Comparison of ENCODE assay signal across 18 cellular contexts in the genomic region with DNA sequence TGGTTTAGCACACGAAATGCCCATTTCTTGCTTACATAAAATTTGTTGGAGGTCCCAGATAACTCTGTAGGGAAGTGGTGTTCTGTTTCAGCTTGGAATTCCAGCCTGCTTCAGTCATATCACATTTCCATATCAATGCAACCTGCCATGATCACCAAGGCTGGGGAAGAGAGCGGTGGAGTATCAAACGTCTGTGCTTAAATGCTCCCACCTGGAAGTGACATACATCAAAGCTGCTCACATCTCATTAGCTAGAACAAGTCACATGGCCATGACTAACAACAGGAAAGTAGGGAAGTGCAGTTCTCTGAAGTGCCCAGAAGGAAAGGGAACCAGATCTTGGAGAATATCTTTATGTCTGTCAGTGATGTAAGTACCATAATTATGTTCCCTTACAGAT.
DNase-seq lines count a peak whose midpoint lies in the region; FAIRE-seq and TF ChIP-seq lines count a peak whose summit lies in the region.
"Had no signal": no experiment of that assay in that cellular context is flagged by ENCODE, and none has a peak within 500 bp of the region (broad histone marks: within the 10 kb centered on the region; RNA-seq: fewer than 3 reads in every experiment).

No MANE protein-coding gene starts in this region.

- no peaks in the 10 kb centered on the region for H4K20me1 ChIP-seq in H9 (ENCODE audit: control insufficient read depth, insufficient read depth, insufficient read length)
- H4K20me1 ChIP-seq in H1 (replicated peaks in 1 of 2; ENCODE audit: control insufficient read depth in 1 of 2, insufficient read depth in 2 of 2, low read length in 2 of 2), result no peaks in the 10 kb centered on the region
- H4K20me1 ChIP-seq in mammary epithelial cell (ENCODE audit: insufficient read depth, low read length), result no peaks in the 10 kb centered on the region
- H4K20me1 ChIP-seq in smooth muscle cell (ENCODE audit: low read depth), result no peaks in the 10 kb centered on the region

- TF ChIP-seq RAD21 in H1 (IDR thresholded peaks at IDR 0.05 in 1 of 2, conservative IDR thresholded peaks at IDR 0.05 in 1 of 2; ENCODE audit: low read depth in 2 of 2, low read length in 2 of 2), result no peak

- H3K36me3 Mint-ChIP-seq in H9 (ENCODE audit: insufficient read depth in 1 of 3, low read depth in 3 of 3), result no peaks in the 10 kb centered on the region; a peak in 1 of 7 replicates
- H3K36me3 Mint-ChIP-seq: CD8-positive, alpha-beta memory T cell had no signal

- FAIRE-seq in H1 (lab: Jason Lieb, UNC), result peak; percentile 13
- FAIRE-seq: H54 had no signal

- no peaks in the 10 kb centered on the region for H3K27me3 Mint-ChIP-seq in H9 (ENCODE audit: low read depth)

- H3K36me3 ChIP-seq in H1 (ENCODE audit: control insufficient read depth in 2 of 4, insufficient read depth in 4 of 4, low read length in 3 of 4) (no peaks in the 10 kb centered on the region), tibial artery (no peaks in the 10 kb centered on the region), mammary epithelial cell (ENCODE audit: insufficient read depth, low read length) (no peaks in the 10 kb centered on the region), smooth muscle cell (ENCODE audit: low read depth) (no peaks in the 10 kb centered on the region)

- H3K4me3 Mint-ChIP-seq in H9, result no peak overlapping the region
- H3K4me3 Mint-ChIP-seq: CD8-positive, alpha-beta memory T cell had no signal

- BruUV-seq in mammary epithelial cell (replicated peaks; lab: Mats Ljungman, UMichigan), result no TSS peak

- H3K9ac ChIP-seq in H9 (ENCODE audit: extremely low read depth, insufficient read length, low read length), result no peak overlapping the region
- no peak overlapping the region for H3K9ac ChIP-seq in H1 (replicated peaks in 1 of 4; ENCODE audit: extremely low read depth in 1 of 4, low read depth in 3 of 4, low read length in 3 of 4)
- H3K9ac ChIP-seq in mammary epithelial cell (ENCODE audit: insufficient read depth, low read length), result no peak overlapping the region
- H3K9ac ChIP-seq in smooth muscle cell (ENCODE audit: low read depth), result no peak overlapping the region
- H3K9ac ChIP-seq: SK-N-SH had no signal

- H3K27ac ChIP-seq in H9 (ENCODE audit: insufficient read length, low read depth, low read length) (no peak overlapping the region), H1 (ENCODE audit: low read depth, low read length) (no peak overlapping the region), tibial artery (no peak overlapping the region), mammary epithelial cell (ENCODE audit: insufficient read depth, low read depth, low read length) (no peak overlapping the region), smooth muscle cell (ENCODE audit: low read depth) (no peak overlapping the region)

- H3K4me1 ChIP-seq in H9 (ENCODE audit: insufficient read depth, low read length) (no peaks in the 10 kb centered on the region; the same call in 1 of the 2 replicates), H1 (replicated peaks in 1 of 4; ENCODE audit: control insufficient read depth in 3 of 4, insufficient read depth in 4 of 4, low read length in 3 of 4) (peaks cover 0 to 7% (median 3%) of the 10 kb centered on the region in 4 experiments; a peak in 3 of 7 replicates), tibial artery (no peaks in the 10 kb centered on the region), mammary epithelial cell (ENCODE audit: insufficient read depth, low read length) (no peaks in the 10 kb centered on the region), smooth muscle cell (ENCODE audit: low read depth) (no peaks in the 10 kb centered on the region)

- TF ChIP-seq EP300 in H1 (IDR thresholded peaks at IDR 0.05; ENCODE audit: borderline replicate concordance in 1 of 2, low read depth in 2 of 2, low read length in 2 of 2), result no peak

- dilution Hi-C loops in mammary epithelial cell (cut with HindIII; ENCODE audit: low sequenced_read_pairs), result no loop called here

- H3K4me1 Mint-ChIP-seq in H9, result peaks cover 19 to 21% of the 10 kb centered on the region in 2 experiments
- H3K4me1 Mint-ChIP-seq: CD8-positive, alpha-beta memory T cell had no signal

- no peak overlapping the region for H4K91ac ChIP-seq in H9 (ENCODE audit: insufficient read length, low read depth, low read length)
- no peak overlapping the region for H4K91ac ChIP-seq in H1 (replicated peaks; ENCODE audit: insufficient read length, low read length)

- H3K4ac ChIP-seq in H9 (ENCODE audit: low read depth, low read length) (no peak overlapping the region), H1 (replicated peaks; ENCODE audit: insufficient read length, low read depth, low read length) (no peak overlapping the region)

- H2BK5ac ChIP-seq in H9 (ENCODE audit: insufficient read length, low read length) (no peak overlapping the region), H1 (ENCODE audit: low read depth, low read length) (no peak overlapping the region)

- WGBS in H9 (ENCODE audit: extremely low coverage, insufficient read length, low lambda C conversion rate), result no CpG with 5 or more reads among the region's 3 CpGs
- WGBS in H1 (ENCODE audit: extremely low coverage in 1 of 2, insufficient coverage in 1 of 2, insufficient read length in 1 of 2, insufficient replicate concordance in 2 of 2, low coverage in 1 of 2, low lambda C conversion rate in 2 of 2, missing lambda C conversion rate in 1 of 2), 2 experiments, result 65% methylated on average over 3 of the region's 3 CpGs; no CpG with 5 or more reads in 1 of the 2 experiments
- WGBS in mammary epithelial cell (ENCODE audit: low coverage, missing lambda C conversion rate), result 62% methylated on average over 3 of the region's 3 CpGs
- 60% methylated on average over 3 of the region's 3 CpGs for WGBS in smooth muscle cell (ENCODE audit: low lambda C conversion rate)

- H3K27ac Mint-ChIP-seq in H9, result no peak overlapping the region
- H3K27ac Mint-ChIP-seq: CD8-positive, alpha-beta memory T cell had no signal

- H4K8ac ChIP-seq in H9 (replicated peaks; ENCODE audit: insufficient read length, low read depth, low read length) (no peak overlapping the region), H1 (ENCODE audit: extremely low read depth, insufficient read depth, low read length) (no peak overlapping the region)

- no peak overlapping the region for H3K18ac ChIP-seq in H9 (ENCODE audit: insufficient read length, low read depth, low read length)
- H3K18ac ChIP-seq in H1 (ENCODE audit: extremely low read depth, low read length), result no peak overlapping the region

- H3K9me3 Mint-ChIP-seq in H9, result no peaks in the 10 kb centered on the region; a peak in 1 of 5 replicates

- no peaks in the 10 kb centered on the region for H3K79me1 ChIP-seq in H9 (ENCODE audit: insufficient read depth, low read depth, low read length, poor library complexity, severe bottlenecking)
- no peaks in the 10 kb centered on the region for H3K79me1 ChIP-seq in H1 (ENCODE audit: low read depth, low read length)

- H3K27me3 ChIP-seq in H9 (ENCODE audit: insufficient read depth, low read length) (no peaks in the 10 kb centered on the region), H1 (replicated peaks in 1 of 4; ENCODE audit: control insufficient read depth in 3 of 4, extremely low read depth in 1 of 4, insufficient read depth in 3 of 4, low read length in 3 of 4) (no peaks in the 10 kb centered on the region), tibial artery (no peaks in the 10 kb centered on the region), mammary epithelial cell (ENCODE audit: insufficient read depth, low read length) (no peaks in the 10 kb centered on the region), smooth muscle cell (ENCODE audit: low read depth) (no peaks in the 10 kb centered on the region)

- in situ Hi-C loops in mammary epithelial cell (cut with MboI; ENCODE audit: low sequenced_read_pairs in 2 of 2), result no loop called here

- H3K23ac ChIP-seq in H9 (ENCODE audit: insufficient read length, low read depth, low read length) (no peak overlapping the region), H1 (ENCODE audit: insufficient read length) (no peak overlapping the region)

- H3K56ac ChIP-seq in H9 (ENCODE audit: insufficient read length, low read depth, low read length) (no peak overlapping the region), H1 (replicated peaks; ENCODE audit: insufficient read length, low read depth, low read length) (no peak overlapping the region)

- H2BK120ac ChIP-seq in H9 (ENCODE audit: low read depth, low read length, poor library complexity, severe bottlenecking) (no peak overlapping the region), H1 (replicated peaks; ENCODE audit: low read depth, low read length) (no peak overlapping the region)

- H2BK12ac ChIP-seq in H9 (ENCODE audit: insufficient read length, low read depth, low read length), result no peak overlapping the region
- H2BK12ac ChIP-seq in H1 (ENCODE audit: low read depth, low read length), result no peak overlapping the region

- intact Hi-C loops in tibial artery (cut with DNase I; ENCODE audit: low total_unique reads) (no loop called here), mammary epithelial cell (cut with micrococcal nuclease) (no loop called here)

- H3K79me2 ChIP-seq in H9 (ENCODE audit: insufficient read depth, low read length) (no peaks in the 10 kb centered on the region), H1 (ENCODE audit: control insufficient read depth in 1 of 2, insufficient read depth in 2 of 2, low read length in 2 of 2) (no peaks in the 10 kb centered on the region), mammary epithelial cell (ENCODE audit: insufficient read depth, low read length) (no peaks in the 10 kb centered on the region), smooth muscle cell (ENCODE audit: low read depth) (no peaks in the 10 kb centered on the region)

- no peaks in the 10 kb centered on the region for H3F3A ChIP-seq in smooth muscle cell (ENCODE audit: low read depth)

- no peaks in the 10 kb centered on the region for H3K9me3 ChIP-seq in H9 (ENCODE audit: control insufficient read depth, low read depth, low read length)
- H3K9me3 ChIP-seq in H1 (ENCODE audit: insufficient read depth in 2 of 2, low read depth in 1 of 2, low read length in 1 of 2), result no peaks in the 10 kb centered on the region
- H3K9me3 ChIP-seq in tibial artery, result no peaks in the 10 kb centered on the region
- H3K9me3 ChIP-seq in mammary epithelial cell (replicated peaks; ENCODE audit: insufficient read depth, low read length), result no peaks in the 10 kb centered on the region
- H3K9me3 ChIP-seq in smooth muscle cell (replicated peaks; ENCODE audit: low read depth), result no peaks in the 10 kb centered on the region
- H3K9me3 ChIP-seq: SK-N-SH had no signal

- H3K14ac ChIP-seq in H9 (ENCODE audit: insufficient read depth, low read length) (no peak overlapping the region), H1 (ENCODE audit: insufficient read length) (no peak overlapping the region)

- TF ChIP-seq CTCF in H9 (conservative IDR thresholded peaks at IDR 0.05) (no peak), H1 (IDR thresholded peaks at IDR 0.05; ENCODE audit: control extremely low read depth in 1 of 3, insufficient read depth in 1 of 3, low read depth in 1 of 3, low read length in 3 of 3) (peak in 1 of 3 experiments; percentile 1; a peak in 1 of 4 replicates), tibial artery (IDR thresholded peaks at IDR 0.05) (no peak), mammary epithelial cell (conservative IDR thresholded peaks at IDR 0.05 in 1 of 2, IDR thresholded peaks at IDR 0.05 in 1 of 2; ENCODE audit: extremely low read depth in 1 of 2, insufficient read depth in 1 of 2, low read depth in 1 of 2, low read length in 2 of 2) (no peak), smooth muscle cell (IDR thresholded peaks at IDR 0.05; ENCODE audit: borderline replicate concordance, insufficient read depth, poor library complexity, severe bottlenecking) (no peak)

- H2AK5ac ChIP-seq in H9 (ENCODE audit: insufficient read length, low read length), result no peak overlapping the region
- no peak overlapping the region for H2AK5ac ChIP-seq in H1 (ENCODE audit: low read depth, low read length)

- TF ChIP-seq POLR2A in H1 (IDR thresholded peaks at IDR 0.05; ENCODE audit: control extremely low read depth in 1 of 2, low read depth in 2 of 2, low read length in 2 of 2), result no peak

- H3K4me2 ChIP-seq in H9 (ENCODE audit: insufficient read depth, insufficient read length, low read length), result no peak overlapping the region
- H3K4me2 ChIP-seq in H1 (ENCODE audit: insufficient read depth in 1 of 2, low read depth in 2 of 2, low read length in 2 of 2), result 0 out of 4 replicates have a peak overlapping the region, but pooled peaks of 1 of the 2 experiments have one; percentile 34
- no peak overlapping the region for H3K4me2 ChIP-seq in mammary epithelial cell (ENCODE audit: insufficient read depth, low read depth, low read length)
- H3K4me2 ChIP-seq in smooth muscle cell, result no peak overlapping the region
- H3K4me2 ChIP-seq: SK-N-SH had no signal

- no peak overlapping the region for H3T11ph ChIP-seq in H9 (ENCODE audit: low read length)

- no peak overlapping the region for H2BK20ac ChIP-seq in H9 (ENCODE audit: low read depth, low read length, poor library complexity, severe bottlenecking)
- no peak overlapping the region for H2BK20ac ChIP-seq in H1 (ENCODE audit: low read length)

- CTCF ChIA-PET in H1 (lab: Charles Lee; ENCODE audit: partially characterized antibody), result interaction anchor here (0.6 to 1.3 kb wide), 2 partner anchors 13 to 186 kb away, joined by 3 to 6 read pairs; no protein-coding TSS in a partner anchor
- CTCF ChIA-PET in mammary epithelial cell (lab: Charles Lee; ENCODE audit: low non-redundant PET), result no interaction called here

- H2AFZ ChIP-seq in H9 (ENCODE audit: low read length), result no peak overlapping the region
- H2AFZ ChIP-seq in H1 (ENCODE audit: low read length), result peak overlapping the region; percentile 96
- no peak overlapping the region for H2AFZ ChIP-seq in mammary epithelial cell (ENCODE audit: low read depth, low read length)
- H2AFZ ChIP-seq in smooth muscle cell (ENCODE audit: low read depth), result no peak overlapping the region

- H4K5ac ChIP-seq in H9 (ENCODE audit: insufficient read length, low read depth, low read length) (no peak overlapping the region), H1 (ENCODE audit: insufficient read length, low read depth, low read length) (no peak overlapping the region)

- H3K23me2 ChIP-seq in H9 (ENCODE audit: insufficient read length, low read depth, low read length, poor library complexity, severe bottlenecking) (no peaks in the 10 kb centered on the region), H1 (ENCODE audit: low read depth, low read length) (no peaks in the 10 kb centered on the region)

- POLR2A ChIA-PET in H1 (lab: Charles Lee; ENCODE audit: partially characterized antibody), result no interaction called here

- peak; percentile 59 for DNase-seq in H9
- peak; percentile 11 for DNase-seq in M059J (ENCODE audit: low read depth)
- peak in 1 of 2 experiments; percentile 50 for DNase-seq in H1 (ENCODE audit: low read depth in 1 of 2, low spot score in 2 of 2)
- peak; percentile 28 for DNase-seq in iPS-NIHi7 (ENCODE audit: extremely low spot score)
- no peak for DNase-seq in tibial artery
- no peak for DNase-seq in mammary epithelial cell
- no peak for DNase-seq in smooth muscle cell (lab: John Stamatoyannopoulos, UW; ENCODE audit: unreplicated experiment)
- DNase-seq: ACHN; C1 segment of cervical spinal cord; CD8-positive, alpha-beta memory T cell; DMS79; NCI-H187 treated with DMSO at 0.1 percent for 48 hours; PC-3; RPMI8226; SHP77 treated with DMSO at 0.1 percent for 48 hours; SK-N-SH; T-helper 1 cell had no signal

- H3K4me3 ChIP-seq in H1 (ENCODE audit: extremely low read depth in 1 of 4, insufficient read depth in 2 of 4, low read depth in 3 of 4, low read length in 4 of 4), result no peak overlapping the region
- H3K4me3 ChIP-seq in tibial artery, result no peak overlapping the region
- H3K4me3 ChIP-seq in mammary epithelial cell (replicated peaks in 1 of 3; ENCODE audit: insufficient read depth in 1 of 3, low read depth in 2 of 3, low read length in 3 of 3), result no peak overlapping the region
- H3K4me3 ChIP-seq in smooth muscle cell, result no peak overlapping the region

- H2BK15ac ChIP-seq in H9 (ENCODE audit: low read depth, low read length), result no peak overlapping the region
- no peak overlapping the region for H2BK15ac ChIP-seq in H1 (ENCODE audit: low read length)

Comparison
In these comparisons a context has a peak if more than half of its experiments do, and no peak if none do; other contexts are left out.
1. DNase-seq: peak in H9 (single experiment), M059J (single experiment) and iPS-NIHi7 (single experiment); none in tibial artery (0 of 2), mammary epithelial cell (single experiment) and smooth muscle cell (single experiment).